In genomic region chr1:164645921-164646320, GRCh38 we compare ENCODE assay signal across 15 cellular contexts.
"Had no signal": no experiment of that assay in that cellular context is flagged by ENCODE, and none has a peak within 500 bp of the region (broad histone marks: within the 10 kb centered on the region; RNA-seq: fewer than 3 reads in every experiment).

No MANE protein-coding gene starts in this region.

- ATAC-seq: activated T-cell treated with anti-CD3 and anti-CD28 coated beads, Interleukin-2, amount 50 U/mL, for 72 hours; left lobe of liver; right cardiac atrium; stimulated activated naive CD8-positive, alpha-beta T cell treated with anti-CD3 and anti-CD28 coated beads, Interleukin-15, amount 100 ng/mL, for 72 hours had no signal

- DNase-seq: activated CD4-positive, alpha-beta T cell treated with anti-CD3 and anti-CD28 coated beads, Interleukin-2, amount 50 U/mL, for 1 hour; activated CD4-positive, CD25-positive, alpha-beta regulatory T cell treated with anti-CD3 and anti-CD28 coated beads, Interleukin-2, amount 50 U/mL, for 72 hours; activated effector memory CD4-positive, alpha-beta T cell treated with anti-CD3 and anti-CD28 coated beads, Interleukin-2, amount 50 U/mL, for 16 hours; activated T-cell treated with anti-CD3 and anti-CD28 coated beads, Interleukin-2, amount 50 U/mL, for 72 hours; effector memory CD4-positive, alpha-beta T cell; esophagus squamous epithelium; midbrain; right cardiac atrium; small intestine; stimulated activated CD4-positive, alpha-beta T cell treated with anti-CD3 and anti-CD28 coated beads, Interleukin-4, amount 100 ng/mL, for 1 hour; stimulated activated naive CD8-positive, alpha-beta T cell treated with anti-CD3 and anti-CD28 coated beads, Interleukin-15, amount 100 ng/mL, for 72 hours; T1000; upper lobe of left lung had no signal

- H3K9me3 ChIP-seq: esophagus squamous epithelium, prostate gland, upper lobe of left lung had no signal

- H3K4me3 ChIP-seq: esophagus squamous epithelium, prostate gland, upper lobe of left lung had no signal

- H3K36me3 ChIP-seq: prostate gland had no signal

- H3K27me3 ChIP-seq: esophagus squamous epithelium, upper lobe of left lung had no signal
